In genomic region chr14:93084402-93084801, GRCh38 we compare ENCODE assay signal across 15 cellular contexts.
"Had no signal": no experiment of that assay in that cellular context is flagged by ENCODE, and none has a peak within 500 bp of the region (broad histone marks: within the 10 kb centered on the region; RNA-seq: fewer than 3 reads in every experiment).

No MANE protein-coding gene starts in this region.

- DNase-seq: activated CD4-positive, alpha-beta T cell treated with anti-CD3 and anti-CD28 coated beads, Interleukin-2, amount 50 U/mL, for 1 hour; activated naive CD4-positive, alpha-beta T cell treated with anti-CD3 and anti-CD28 coated beads, Interleukin-2, amount 50 U/mL, for 16 hours; amygdala; body of pancreas; caudate nucleus; colonic mucosa; foreskin fibroblast; left cardiac atrium; lower lobe of right lung; stimulated activated CD4-positive, alpha-beta T cell treated with anti-CD3 and anti-CD28 coated beads, Interleukin-4, amount 100 ng/mL, for 1 hour; stimulated activated naive CD8-positive, alpha-beta T cell treated with anti-CD3 and anti-CD28 coated beads, Interleukin-15, amount 100 ng/mL, for 72 hours had no signal

- H3K4me1 ChIP-seq: pancreas had no signal

- H3K27me3 Mint-ChIP-seq: stimulated activated naive CD8-positive, alpha-beta T cell treated with anti-CD3 and anti-CD28 coated beads, Interleukin-15, amount 100 ng/mL, for 72 hours; type B pancreatic cell had no signal

- H3K9me3 ChIP-seq: body of pancreas, colonic mucosa, lower lobe of right lung, pancreas had no signal

- H3K4me3 Mint-ChIP-seq: mesothelial cell of epicardium, type B pancreatic cell had no signal

- ATAC-seq: activated CD4-positive, CD25-positive, alpha-beta regulatory T cell treated with anti-CD3 and anti-CD28 coated beads, Interleukin-2, amount 50 U/mL, for 24 hours; body of pancreas; lower lobe of right lung; pancreas; stimulated activated naive CD8-positive, alpha-beta T cell treated with anti-CD3 and anti-CD28 coated beads, Interleukin-15, amount 100 ng/mL, for 72 hours had no signal

- H3K36me3 Mint-ChIP-seq: mesothelial cell of epicardium, type B pancreatic cell had no signal

- H3K27ac Mint-ChIP-seq: mesothelial cell of epicardium, type B pancreatic cell had no signal

- H3K36me3 ChIP-seq: colonic mucosa, lower lobe of right lung, pancreas had no signal

- H3K27me3 ChIP-seq: body of pancreas, colonic mucosa, pancreas had no signal

- H3K27ac ChIP-seq: body of pancreas, colonic mucosa, lower lobe of right lung, pancreas had no signal

- H3K9me3 Mint-ChIP-seq: mesothelial cell of epicardium, type B pancreatic cell had no signal

- H3K4me3 ChIP-seq: body of pancreas, colonic mucosa, lower lobe of right lung, pancreas had no signal
